ENCODE assay signal across 18 cellular contexts in genomic region chr4:61838072-61838471, GRCh38.
"Had no signal": no experiment of that assay in that cellular context is flagged by ENCODE, and none has a peak within 500 bp of the region (broad histone marks: within the 10 kb centered on the region; RNA-seq: fewer than 3 reads in every experiment).

No MANE protein-coding gene starts in this region.

- DNase-seq: cortex of kidney; dorsolateral prefrontal cortex; effector CD8-positive, alpha-beta T cell; heart left ventricle; hypothalamus; islet precursor cell; midbrain; psoas muscle; spleen; stimulated activated CD4-positive, alpha-beta T cell treated with anti-CD3 and anti-CD28 coated beads, Interleukin-15, amount 100 ng/mL, for 24 hours; stimulated activated CD4-positive, alpha-beta T cell treated with anti-CD3 and anti-CD28 coated beads, Interleukin-1b, Interleukin-23, amount 100 ng/mL, for 48 hours; stimulated activated CD4-positive, alpha-beta T cell treated with anti-CD3 and anti-CD28 coated beads, Interleukin-4, amount 100 ng/mL, for 24 hours; tibial artery; upper lobe of left lung; uterus had no signal

- H3K9me3 Mint-ChIP-seq: nephron had no signal

- H3K4me3 Mint-ChIP-seq: nephron; stimulated activated memory B cell treated with anti-CD40 and anti-IgM and Interleukin-4, amounts not matched to agents 10 μg/mL and 1 μg/mL and 100 μg/mL, for 72 hours; stimulated activated naive CD8-positive, alpha-beta T cell treated with anti-CD3 and anti-CD28 coated beads, Interleukin-15, Interleukin-2, amounts not matched to agents 100 ng/mL and 50 ng/mL, for 24 hours had no signal

- H3K4me1 ChIP-seq: heart left ventricle, psoas muscle, spleen, upper lobe of left lung, uterus had no signal

- H3K9me3 ChIP-seq: heart left ventricle, tibial artery, upper lobe of left lung, uterus had no signal

- H3K36me3 Mint-ChIP-seq: stimulated activated memory B cell treated with anti-CD40 and anti-IgM and Interleukin-4, amounts not matched to agents 10 μg/mL and 1 μg/mL and 100 μg/mL, for 72 hours had no signal

- H3K27ac ChIP-seq: dorsolateral prefrontal cortex, heart left ventricle, psoas muscle, spleen, tibial artery, upper lobe of left lung, uterus had no signal

- H3K27me3 ChIP-seq: dorsolateral prefrontal cortex, heart left ventricle, spleen, tibial artery, upper lobe of left lung, uterus had no signal

- H3K27me3 Mint-ChIP-seq: stimulated activated memory B cell treated with anti-CD40 and anti-IgM and Interleukin-4, amounts not matched to agents 10 μg/mL and 1 μg/mL and 100 μg/mL, for 72 hours; stimulated activated naive CD8-positive, alpha-beta T cell treated with anti-CD3 and anti-CD28 coated beads, Interleukin-15, Interleukin-2, amounts not matched to agents 100 ng/mL and 50 ng/mL, for 24 hours had no signal

- H3K27ac Mint-ChIP-seq: nephron; stimulated activated memory B cell treated with anti-CD40 and anti-IgM and Interleukin-4, amounts not matched to agents 10 μg/mL and 1 μg/mL and 100 μg/mL, for 72 hours; stimulated activated naive CD8-positive, alpha-beta T cell treated with anti-CD3 and anti-CD28 coated beads, Interleukin-15, Interleukin-2, amounts not matched to agents 100 ng/mL and 50 ng/mL, for 24 hours had no signal

- H3K4me1 Mint-ChIP-seq: nephron; stimulated activated memory B cell treated with anti-CD40 and anti-IgM and Interleukin-4, amounts not matched to agents 10 μg/mL and 1 μg/mL and 100 μg/mL, for 72 hours had no signal

- H3K36me3 ChIP-seq: heart left ventricle, spleen, tibial artery, upper lobe of left lung, uterus had no signal

- H3K4me3 ChIP-seq: dorsolateral prefrontal cortex, heart left ventricle, psoas muscle, spleen, tibial artery, upper lobe of left lung, uterus had no signal
